14 cellular contexts compared by ENCODE assay signal in genomic region chr6:170039156-170040114, GRCh38.
"Had no signal": no experiment of that assay in that cellular context is flagged by ENCODE, and none has a peak within 500 bp of the region (broad histone marks: within the 10 kb centered on the region; RNA-seq: fewer than 3 reads in every experiment).

No MANE protein-coding gene starts in this region.

- H3K4me3 Mint-ChIP-seq: activated CD8-positive, alpha-beta T cell treated with anti-CD3 and anti-CD28 coated beads, Interleukin-2, amount 10 ng/mL, durations not matched to agents 7 days and 5 days; activated naive CD4-positive, alpha-beta T cell treated with anti-CD3 and anti-CD28 coated beads, Interleukin-2, amount 50 U/mL, for 24 hours; naive thymus-derived CD8-positive, alpha-beta T cell; stimulated activated naive CD8-positive, alpha-beta T cell treated with anti-CD3 and anti-CD28 coated beads, Interleukin-15, Interleukin-2, amounts not matched to agents 100 ng/mL and 50 ng/mL, for 24 hours had no signal

- H3K27me3 Mint-ChIP-seq: activated naive CD4-positive, alpha-beta T cell treated with anti-CD3 and anti-CD28 coated beads, Interleukin-2, amount 50 U/mL, for 24 hours; stimulated activated naive CD8-positive, alpha-beta T cell treated with anti-CD3 and anti-CD28 coated beads, Interleukin-15, Interleukin-2, amounts not matched to agents 100 ng/mL and 50 ng/mL, for 24 hours had no signal

- ATAC-seq: activated CD8-positive, alpha-beta T cell treated with anti-CD3 and anti-CD28 coated beads, Interleukin-2, amount 10 ng/mL, durations not matched to agents 7 days and 5 days; naive thymus-derived CD8-positive, alpha-beta T cell; psoas muscle had no signal

- H3K4me1 Mint-ChIP-seq: activated naive CD4-positive, alpha-beta T cell treated with anti-CD3 and anti-CD28 coated beads, Interleukin-2, amount 50 U/mL, for 24 hours had no signal

- H3K9me3 ChIP-seq: esophagus squamous epithelium, psoas muscle, vagina had no signal

- H3K27ac ChIP-seq: psoas muscle, thoracic aorta, VCaP had no signal

- H3K36me3 ChIP-seq: esophagus squamous epithelium, thoracic aorta, vagina had no signal

- H3K4me3 ChIP-seq: esophagus squamous epithelium, psoas muscle, thoracic aorta, vagina had no signal

- DNase-seq: activated CD4-positive, alpha-beta T cell treated with anti-CD3 and anti-CD28 coated beads for 4 hours; activated CD8-positive, alpha-beta memory T cell treated with anti-CD3 and anti-CD28 coated beads, Interleukin-2, amount 50 U/mL, for 48 hours; activated CD8-positive, alpha-beta T cell treated with anti-CD3 and anti-CD28 coated beads, Interleukin-2, amount 10 ng/mL, durations not matched to agents 7 days and 5 days; amygdala; esophagus squamous epithelium; foreskin fibroblast; stimulated activated CD4-positive, alpha-beta T cell treated with anti-CD3 and anti-CD28 coated beads, Interleukin-4, amount 100 ng/mL, for 1 hour had no signal

- H3K27me3 ChIP-seq: vagina had no signal

- H3K27ac Mint-ChIP-seq: activated CD8-positive, alpha-beta T cell treated with anti-CD3 and anti-CD28 coated beads, Interleukin-2, amount 10 ng/mL, durations not matched to agents 7 days and 5 days; activated naive CD4-positive, alpha-beta T cell treated with anti-CD3 and anti-CD28 coated beads, Interleukin-2, amount 50 U/mL, for 24 hours; naive thymus-derived CD8-positive, alpha-beta T cell; stimulated activated naive CD8-positive, alpha-beta T cell treated with anti-CD3 and anti-CD28 coated beads, Interleukin-15, Interleukin-2, amounts not matched to agents 100 ng/mL and 50 ng/mL, for 24 hours had no signal

- H3K4me1 ChIP-seq: vagina had no signal
